8 cellular contexts compared by ENCODE assay signal in the genomic region with DNA sequence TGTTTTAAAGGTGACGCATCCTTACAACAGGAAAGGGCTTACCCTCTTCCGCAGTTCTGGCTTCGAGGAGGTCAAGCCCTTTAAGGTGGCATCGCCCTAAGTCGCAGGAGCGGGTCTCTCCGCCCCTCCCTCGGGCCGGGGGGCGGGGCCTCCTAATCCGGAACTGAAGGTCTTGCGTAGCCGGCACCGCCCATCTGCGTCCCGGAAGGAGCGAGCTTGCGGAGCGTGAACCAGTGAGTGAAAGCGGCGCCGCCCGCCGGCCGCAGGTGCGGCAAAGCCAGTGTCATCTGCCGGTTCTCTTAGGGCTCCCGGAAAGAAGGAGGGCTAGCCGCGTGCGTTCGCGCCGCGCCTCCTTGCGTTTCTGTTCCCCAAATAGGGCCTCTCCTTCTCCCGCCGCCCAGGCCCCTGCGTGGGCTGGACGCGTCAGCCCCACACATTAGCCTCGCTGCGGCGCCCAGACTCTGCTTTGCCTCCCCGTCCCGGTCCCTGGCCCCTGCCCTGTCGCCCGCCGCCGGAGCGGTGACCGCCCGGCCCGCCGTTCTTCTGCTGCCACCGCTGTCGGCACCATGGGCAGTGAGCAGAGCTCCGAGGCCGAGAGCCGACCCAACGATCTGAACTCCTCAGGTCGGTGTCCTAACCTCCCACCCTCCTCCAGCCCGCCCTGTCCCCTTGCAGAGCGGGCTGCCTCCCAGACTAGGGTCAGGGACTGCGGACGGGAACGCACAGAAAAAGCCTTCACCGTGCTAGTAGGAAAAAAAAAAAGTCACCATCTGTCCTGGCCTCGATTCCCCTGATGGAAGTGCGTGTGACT. TPM values are rescaled to one million over a fixed set of nuclear protein-coding genes. Genes with fewer than 3 reads are reported as not detected.
DNase-seq lines count a peak whose midpoint lies in the region; ATAC-seq and TF ChIP-seq lines count a peak whose summit lies in the region.

A gene (plus strand): TSS at position 193 of the 811 bp plus-strand sequence. CDS start 374 bp downstream, at position 567.

- no peaks in the 10 kb centered on the region for H3K9me3 Mint-ChIP-seq in activated naive CD4-positive, alpha-beta T cell treated with anti-CD3 and anti-CD28 coated beads, Interleukin-2, amount 50 U/mL, for 24 hours

- peak; percentile 16 for TF ChIP-seq CTCF in GM10266 (IDR thresholded peaks at IDR 0.05; ENCODE audit: control insufficient read depth, insufficient read depth, low read depth, missing control alignments)
- TF ChIP-seq CTCF in SK-N-SH (IDR thresholded peaks at IDR 0.05), result peak; percentile 34
- TF ChIP-seq CTCF in suprapubic skin (IDR thresholded peaks at IDR 0.05), result peak in 1 of 2 donors; percentile 10

- CTCF ChIA-PET in SK-N-SH (lab: Yijun Ruan, JAX), result interaction anchor here (0.8 to 3.2 kb wide), 11 partner anchors 10 to 386 kb away, joined by 3 to 12 read pairs (median 5); no protein-coding TSS in a partner anchor

- H3K9me3 ChIP-seq in SK-N-SH, result no peaks in the 10 kb centered on the region
- H3K9me3 ChIP-seq in suprapubic skin, result no peaks in the 10 kb centered on the region

- peak within 1 kb of the TSS; percentile 78 for H3K9ac ChIP-seq in SK-N-SH

- H3K4me1 ChIP-seq in SK-N-SH (ENCODE audit: control insufficient read depth in 1 of 2, insufficient read depth in 2 of 2, low read depth in 1 of 2, low read length in 1 of 2) (peaks cover 0 to 9% of the 10 kb centered on the region in 2 experiments; a peak in 2 of 4 replicates), suprapubic skin (peaks cover 19% of the 10 kb centered on the region)

- 0 out of 4 replicates have a peak, but pooled peaks of 1 of the 2 experiments have one; percentile 7 for TF ChIP-seq EP300 in SK-N-SH (IDR thresholded peaks at IDR 0.05; ENCODE audit: borderline replicate concordance in 1 of 2, low read depth in 1 of 2, low read length in 1 of 2)
- TF ChIP-seq EP300 in suprapubic skin (IDR thresholded peaks at IDR 0.05), result no peak

- peak within 1 kb of the TSS; percentile 83 to 87 for H3K4me3 ChIP-seq in SK-N-SH (ENCODE audit: low read depth in 2 of 2, low read length in 1 of 2)
- H3K4me3 ChIP-seq in suprapubic skin, result peak within 1 kb of the TSS; percentile 99

- peaks cover 29% of the 10 kb centered on the region for H3K79me2 ChIP-seq in SK-N-SH (ENCODE audit: insufficient read depth)

- peak; percentile 85 for ATAC-seq in HG02588 (IDR thresholded peaks at IDR 0.05; ENCODE audit: unreplicated experiment)

- H3K27ac Mint-ChIP-seq in activated naive CD4-positive, alpha-beta T cell treated with anti-CD3 and anti-CD28 coated beads, Interleukin-2, amount 50 U/mL, for 24 hours, result peak within 1 kb of the TSS; percentile 98

- no peaks in the 10 kb centered on the region for H3K27me3 Mint-ChIP-seq in activated naive CD4-positive, alpha-beta T cell treated with anti-CD3 and anti-CD28 coated beads, Interleukin-2, amount 50 U/mL, for 24 hours

- H3K36me3 ChIP-seq in SK-N-SH (replicated peaks in 1 of 2; ENCODE audit: control insufficient read depth in 1 of 2, insufficient read depth in 2 of 2, low read length in 1 of 2), result no peaks in the 10 kb centered on the region
- H3K36me3 ChIP-seq in suprapubic skin, result no peaks in the 10 kb centered on the region

- DNase-seq in GM10266 (ENCODE audit: extremely low spot score) (peak; percentile 95), NCI-H1048 (lab: John Stamatoyannopoulos, UW) (peak; percentile 89), SK-N-SH (peak; percentile 95), germinal center (ENCODE audit: low spot score) (peak; percentile 92), nucleus accumbens (lab: John Stamatoyannopoulos, UW) (peak; percentile 69 to 99 (median 93)), suprapubic skin (ENCODE audit: low spot score in 2 of 2) (peak; percentile 98 to 99)

- peaks cover 46% of the 10 kb centered on the region for H3K4me1 Mint-ChIP-seq in activated naive CD4-positive, alpha-beta T cell treated with anti-CD3 and anti-CD28 coated beads, Interleukin-2, amount 50 U/mL, for 24 hours

- peak within 1 kb of the TSS; percentile 78 for H2AFZ ChIP-seq in SK-N-SH (ENCODE audit: low read depth)

- TF ChIP-seq POLR2A in suprapubic skin (IDR thresholded peaks at IDR 0.05), result peak; percentile 81 to 96

- peak within 1 kb of the TSS; percentile 81 for H3K4me2 ChIP-seq in SK-N-SH

- H3K36me3 Mint-ChIP-seq in activated naive CD4-positive, alpha-beta T cell treated with anti-CD3 and anti-CD28 coated beads, Interleukin-2, amount 50 U/mL, for 24 hours, result peaks cover 8% of the 10 kb centered on the region

- no peaks in the 10 kb centered on the region for H3K27me3 ChIP-seq in SK-N-SH (ENCODE audit: insufficient read depth)
- H3K27me3 ChIP-seq in suprapubic skin, result no peaks in the 10 kb centered on the region

- 1% methylated on average over 19 of the region's 70 CpGs for WGBS in SK-N-SH (ENCODE audit: low lambda C conversion rate)
- 1% methylated on average over 35 of the region's 70 CpGs for WGBS in suprapubic skin

- H3F3A ChIP-seq in SK-N-SH (replicated peaks; ENCODE audit: insufficient read depth), result peaks cover 12% of the 10 kb centered on the region

- no peak for TF ChIP-seq RAD21 in SK-N-SH (IDR thresholded peaks at IDR 0.05; ENCODE audit: low read length)

- POLR2A ChIA-PET in SK-N-SH (lab: Yijun Ruan, JAX), result interaction anchor here (0.5 to 2.6 kb wide), 12 partner anchors 10 to 707 kb away, joined by 3 to 14 read pairs (median 3); a partner anchor contains a TSS

- H4K20me1 ChIP-seq in SK-N-SH (ENCODE audit: insufficient read depth), result no peaks in the 10 kb centered on the region

- H3K4me3 Mint-ChIP-seq in activated naive CD4-positive, alpha-beta T cell treated with anti-CD3 and anti-CD28 coated beads, Interleukin-2, amount 50 U/mL, for 24 hours, result peak within 1 kb of the TSS; percentile 97

- peak within 1 kb of the TSS; percentile 76 to 91 for H3K27ac ChIP-seq in SK-N-SH (ENCODE audit: low read depth in 2 of 2, low read length in 1 of 2)
- H3K27ac ChIP-seq in suprapubic skin, result peak within 1 kb of the TSS; percentile 100

- no peaks in the 10 kb centered on the region for H3K9me2 ChIP-seq in SK-N-SH

TF ChIP-seq in SK-N-SH, 30 proteins besides CTCF, POLR2A, EP300 and RAD21:
- TF ChIP-seq FOXM1 (IDR thresholded peaks at IDR 0.05; ENCODE audit: low read depth), result no peak
- TF ChIP-seq TCF12 (IDR thresholded peaks at IDR 0.05), result 0 out of 2 replicates have a peak, but pooled peaks have one; percentile 7
- peak; percentile 92 for TF ChIP-seq POLR2AphosphoS5 (IDR thresholded peaks at IDR 0.05; ENCODE audit: low read depth, low read length)
- TF ChIP-seq ELF1 (IDR thresholded peaks at IDR 0.05), result peak; percentile 90
- peak; percentile 72 for TF ChIP-seq CHD2 (IDR thresholded peaks at IDR 0.05; ENCODE audit: low read length, partially characterized antibody)
- TF ChIP-seq, protein P1, sequence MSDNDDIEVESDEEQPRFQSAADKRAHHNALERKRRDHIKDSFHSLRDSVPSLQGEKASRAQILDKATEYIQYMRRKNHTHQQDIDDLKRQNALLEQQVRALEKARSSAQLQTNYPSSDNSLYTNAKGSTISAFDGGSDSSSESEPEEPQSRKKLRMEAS (IDR thresholded peaks at IDR 0.05; ENCODE audit: low read depth), result peak; percentile 70
- peak; percentile 81 for TF ChIP-seq GABPA (IDR thresholded peaks at IDR 0.05; ENCODE audit: low read depth)
- TF ChIP-seq MXI1 (IDR thresholded peaks at IDR 0.05; ENCODE audit: low read depth, low read length), result peak; percentile 87
- TF ChIP-seq TAF1 (IDR thresholded peaks at IDR 0.05; ENCODE audit: borderline replicate concordance, low read depth, low read length), result peak; percentile 88
- peak; percentile 74; the same call in 1 of the 2 replicates for TF ChIP-seq SIN3A (IDR thresholded peaks at IDR 0.05; ENCODE audit: borderline replicate concordance, low read depth, low read length)
- TF ChIP-seq, protein P2, sequence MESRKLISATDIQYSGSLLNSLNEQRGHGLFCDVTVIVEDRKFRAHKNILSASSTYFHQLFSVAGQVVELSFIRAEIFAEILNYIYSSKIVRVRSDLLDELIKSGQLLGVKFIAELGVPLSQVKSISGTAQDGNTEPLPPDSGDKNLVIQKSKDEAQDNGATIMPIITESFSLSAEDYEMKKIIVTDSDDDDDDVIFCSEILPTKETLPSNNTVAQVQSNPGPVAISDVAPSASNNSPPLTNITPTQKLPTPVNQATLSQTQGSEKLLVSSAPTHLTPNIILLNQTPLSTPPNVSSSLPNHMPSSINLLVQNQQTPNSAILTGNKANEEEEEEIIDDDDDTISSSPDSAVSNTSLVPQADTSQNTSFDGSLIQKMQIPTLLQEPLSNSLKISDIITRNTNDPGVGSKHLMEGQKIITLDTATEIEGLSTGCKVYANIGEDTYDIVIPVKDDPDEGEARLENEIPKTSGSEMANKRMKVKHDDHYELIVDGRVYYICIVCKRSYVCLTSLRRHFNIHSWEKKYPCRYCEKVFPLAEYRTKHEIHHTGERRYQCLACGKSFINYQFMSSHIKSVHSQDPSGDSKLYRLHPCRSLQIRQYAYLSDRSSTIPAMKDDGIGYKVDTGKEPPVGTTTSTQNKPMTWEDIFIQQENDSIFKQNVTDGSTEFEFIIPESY (IDR thresholded peaks at IDR 0.05; ENCODE audit: borderline replicate concordance, low read depth), result no peak

RNA-seq across cellular contexts. Expression of the gene that starts here (rescaled TPM):
- polyA plus RNA-seq in SK-N-SH (2012; rRNA removed), result 13.6 and 16.3 TPM in 2 replicates
- polyA plus RNA-seq in SK-N-SH (2012; cell fraction: cytosol; rRNA removed), result 10.4 and 11.8 TPM in 2 replicates
- 10.6 and 13.9 TPM in 2 replicates for polyA plus RNA-seq in SK-N-SH (2012; cell fraction: nucleus; rRNA removed)
- total RNA-seq in suprapubic skin, result 10 to 100 TPM; 11.3 to 51.6 (median 21.0) TPM

Comparison
In these comparisons a context has a peak if more than half of its experiments do, and no peak if none do; other contexts are left out.
1. Peak in every context shown above with its lines: DNase-seq, ATAC-seq, H3K4me3 ChIP-seq and H3K27ac ChIP-seq.